ENCODE assay signal across 8 cellular contexts in the genomic region with DNA sequence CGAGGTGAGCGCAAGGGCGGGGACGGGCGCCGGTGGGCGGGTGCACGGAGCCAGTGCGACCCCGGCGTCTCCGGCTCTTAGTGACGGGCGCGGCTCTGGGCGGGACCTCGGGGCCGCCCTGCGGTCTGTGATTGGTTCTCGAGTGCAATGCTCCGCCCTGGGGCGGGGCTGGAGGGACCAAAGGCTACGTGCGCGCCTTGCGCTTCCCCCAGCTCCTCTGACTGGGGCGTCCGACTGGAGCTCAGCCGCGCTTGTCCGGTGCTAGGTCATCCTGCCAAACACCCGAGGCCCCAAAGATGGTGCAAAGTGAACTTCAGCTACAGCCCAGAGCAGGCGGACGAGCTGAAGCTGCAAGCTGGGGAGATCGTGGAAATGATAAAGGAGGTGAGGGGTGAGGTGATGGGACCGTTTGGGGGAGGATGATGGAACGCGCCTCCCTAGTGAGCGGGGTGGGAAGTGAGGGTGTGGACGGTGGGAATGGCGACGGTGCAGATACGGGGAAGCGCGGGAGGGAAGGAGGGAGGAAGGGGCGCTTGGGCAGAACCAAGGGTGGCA.
DNase-seq lines count a peak whose midpoint lies in the region; ATAC-seq and TF ChIP-seq lines count a peak whose summit lies in the region.

No MANE protein-coding gene starts in this region.

- no peak for TF ChIP-seq CTCF in choroid plexus epithelial cell (conservative IDR thresholded peaks at IDR 0.05; ENCODE audit: low read depth, low read length)

- DNase-seq in AG08395 (ENCODE audit: low spot score) (peak; percentile 97), NCI-H226 (peak; percentile 93), choroid plexus epithelial cell (ENCODE audit: low read depth) (peak; percentile 93), left kidney (ENCODE audit: low read depth, low spot score) (peak; percentile 98)
- peak; percentile 83 to 87 for DNase-seq in activated CD4-positive, alpha-beta T cell treated with anti-CD3 and anti-CD28 coated beads for 24 hours (ENCODE audit: low read depth in 2 of 2)
- peak; percentile 92 for DNase-seq in stimulated activated CD4-positive, alpha-beta T cell treated with anti-CD3 and anti-CD28 coated beads, Interleukin-1b, Interleukin-23, amount 100 ng/mL, for 48 hours

- ATAC-seq in GM18907 (IDR thresholded peaks at IDR 0.05; ENCODE audit: unreplicated experiment) = peak; percentile 94
- ATAC-seq in HG03139 (IDR thresholded peaks at IDR 0.05; ENCODE audit: unreplicated experiment) = peak; percentile 97

- H3K4me3 ChIP-seq in choroid plexus epithelial cell (ENCODE audit: low read depth, low read length) = peak overlapping the region; percentile 63

Comparison
In these comparisons a context has a peak if more than half of its experiments do, and no peak if none do; other contexts are left out.
1. Peak in every context shown above with its lines: DNase-seq, ATAC-seq and H3K4me3 ChIP-seq.